8 cellular contexts compared by ENCODE assay signal in the genomic region with DNA sequence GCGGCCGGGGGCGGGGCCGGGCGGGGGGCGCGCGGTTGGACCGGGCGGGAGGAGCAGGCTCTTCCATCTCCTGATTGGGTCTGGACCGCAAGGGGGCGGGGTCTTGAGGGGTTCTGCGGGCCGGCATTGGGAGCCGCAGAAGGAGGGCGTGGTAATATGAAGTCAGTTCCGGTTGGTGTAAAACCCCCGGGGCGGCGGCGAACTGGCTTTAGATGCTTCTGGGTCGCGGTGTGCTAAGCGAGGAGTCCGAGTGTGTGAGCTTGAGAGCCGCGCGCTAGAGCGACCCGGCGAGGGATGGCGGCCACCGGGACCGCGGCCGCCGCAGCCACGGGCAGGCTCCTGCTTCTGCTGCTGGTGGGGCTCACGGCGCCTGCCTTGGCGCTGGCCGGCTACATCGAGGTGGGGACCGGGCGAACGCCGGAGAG. TPM values are rescaled to one million over a fixed set of nuclear protein-coding genes. Genes with fewer than 3 reads are reported as not detected.
A peak's percentile ranks its signal among the peaks of the same experiment; 100 is the strongest.
DNase-seq lines count a peak whose midpoint lies in the region; ATAC-seq and TF ChIP-seq lines count a peak whose summit lies in the region.

TSS of gene APLP2 (plus strand) at position 211 of the 425 bp plus-strand sequence. CDS start at position 295, 84 bp downstream.

- intact Hi-C loops in left cardiac atrium (cut with DNase I): loop anchor here (2.0 to 10.0 kb wide), 3 partner anchors 53 to 67 kb away; partner anchors contain the start of gene PRDM10 (in 1 of the 2)
- intact Hi-C loops in upper lobe of right lung (cut with DNase I): no loop called here

- peak within 1 kb of the TSS; percentile 97 for H3K27ac ChIP-seq in upper lobe of right lung

- DNase-seq in NCI-H1694 treated with DMSO at 0.1 percent for 48 hours (lab: John Stamatoyannopoulos, UW): peak; percentile 71
- DNase-seq in amniotic stem cell (lab: John Stamatoyannopoulos, UW): peak; percentile 98
- DNase-seq in left cardiac atrium: peak; percentile 100
- DNase-seq in progenitor cell of endocrine pancreas (ENCODE audit: low spot score, unreplicated experiment): peak; percentile 97
- DNase-seq in upper lobe of right lung: peak; percentile 99

- no peaks in the 10 kb centered on the region for H3K9me3 ChIP-seq in upper lobe of right lung

- no peaks in the 10 kb centered on the region for H3K27me3 ChIP-seq in upper lobe of right lung

- peaks cover 23% of the 10 kb centered on the region for H3K4me1 ChIP-seq in upper lobe of right lung

- peaks cover 16% of the 10 kb centered on the region for H3K4me1 Mint-ChIP-seq in T-helper 1 cell treated with Interleukin-12 subunit alpha and Interleukin-12 subunit beta and Interleukin-4 antibody, amounts not matched to agents 30 μg/mL and 1 μg/mL, for 36 hours (ENCODE audit: low read depth)
- H3K4me1 Mint-ChIP-seq in progenitor cell of endocrine pancreas (ENCODE audit: low read depth): peaks cover 18% of the 10 kb centered on the region

- H3K27ac Mint-ChIP-seq in T-helper 1 cell treated with Interleukin-12 subunit alpha and Interleukin-12 subunit beta and Interleukin-4 antibody, amounts not matched to agents 30 μg/mL and 1 μg/mL, for 36 hours: peak within 1 kb of the TSS; percentile 84
- H3K27ac Mint-ChIP-seq in progenitor cell of endocrine pancreas: peak within 1 kb of the TSS; percentile 95

- H3K27me3 Mint-ChIP-seq in T-helper 1 cell treated with Interleukin-12 subunit alpha and Interleukin-12 subunit beta and Interleukin-4 antibody, amounts not matched to agents 30 μg/mL and 1 μg/mL, for 36 hours (ENCODE audit: low read depth): peaks cover 36% of the 10 kb centered on the region
- H3K27me3 Mint-ChIP-seq in progenitor cell of endocrine pancreas: peaks cover 8% of the 10 kb centered on the region

- no peaks in the 10 kb centered on the region for H3K9me3 Mint-ChIP-seq in T-helper 1 cell treated with Interleukin-12 subunit alpha and Interleukin-12 subunit beta and Interleukin-4 antibody, amounts not matched to agents 30 μg/mL and 1 μg/mL, for 36 hours
- H3K9me3 Mint-ChIP-seq in progenitor cell of endocrine pancreas (ENCODE audit: low read depth): no peaks in the 10 kb centered on the region

- peak within 1 kb of the TSS; percentile 92 for H3K4me3 Mint-ChIP-seq in T-helper 1 cell treated with Interleukin-12 subunit alpha and Interleukin-12 subunit beta and Interleukin-4 antibody, amounts not matched to agents 30 μg/mL and 1 μg/mL, for 36 hours
- peak within 1 kb of the TSS; percentile 85 for H3K4me3 Mint-ChIP-seq in progenitor cell of endocrine pancreas (ENCODE audit: low read depth)

- TF ChIP-seq CTCF in progenitor cell of endocrine pancreas (IDR thresholded peaks at IDR 0.05; ENCODE audit: unreplicated experiment): no peak
- no peak for TF ChIP-seq CTCF in upper lobe of right lung (IDR thresholded peaks at IDR 0.05)

- peaks cover 4% of the 10 kb centered on the region for H3K36me3 Mint-ChIP-seq in T-helper 1 cell treated with Interleukin-12 subunit alpha and Interleukin-12 subunit beta and Interleukin-4 antibody, amounts not matched to agents 30 μg/mL and 1 μg/mL, for 36 hours (ENCODE audit: low read depth)
- no peaks in the 10 kb centered on the region for H3K36me3 Mint-ChIP-seq in progenitor cell of endocrine pancreas (ENCODE audit: insufficient read depth)

- peak within 1 kb of the TSS; percentile 77 for H3K4me3 ChIP-seq in upper lobe of right lung

- H3K36me3 ChIP-seq in upper lobe of right lung: no peaks in the 10 kb centered on the region

- ATAC-seq in GM18499 (IDR thresholded peaks at IDR 0.05; ENCODE audit: insufficient read depth, unreplicated experiment): peak; percentile 84
- ATAC-seq in HG02938 (IDR thresholded peaks at IDR 0.05; ENCODE audit: unreplicated experiment): peak; percentile 94
- peak; percentile 92 to 93 for ATAC-seq in left cardiac atrium
- ATAC-seq in upper lobe of right lung: peak; percentile 94

RNA-seq across cellular contexts. Expression of gene APLP2, which starts in this region (rescaled TPM):
- total RNA-seq in left cardiac atrium (100 to 1,000 TPM; 298 to 322 TPM), progenitor cell of endocrine pancreas (374 and 375 TPM in 2 replicates), upper lobe of right lung (726 TPM)

Comparison
In these comparisons a context has a peak if more than half of its experiments do, and no peak if none do; other contexts are left out.
1. Peak in every context shown above with its lines: DNase-seq, ATAC-seq, H3K4me3 ChIP-seq and H3K27ac ChIP-seq.